ENCODE assay signal across 8 cellular contexts in genomic region chr14:34227834-34228662, GRCh38.
A peak's percentile ranks its signal among the peaks of the same experiment; 100 is the strongest.
DNase-seq lines count a peak whose midpoint lies in the region; ATAC-seq and TF ChIP-seq lines count a peak whose summit lies in the region.

No MANE protein-coding gene starts in this region.

- DNase-seq in DMS 273 (lab: John Stamatoyannopoulos, UW; ENCODE audit: unreplicated experiment) (peak; percentile 77), GM20000 (ENCODE audit: low spot score) (peak; percentile 76), HS-5 (ENCODE audit: low read depth) (peak; percentile 22), PC-3 (peak; percentile 81), fibroblast of the conjunctiva (ENCODE audit: low read depth) (peak; percentile 26), occipital lobe (lab: John Stamatoyannopoulos, UW) (peak; percentile 39), tibial artery (peak; percentile 54 to 66)
- peak; percentile 75 to 78 for DNase-seq in activated T-cell treated with anti-CD3 and anti-CD28 coated beads, Interleukin-2, amount 50 U/mL, for 48 hours

- H3K4me1 ChIP-seq in PC-3 (ENCODE audit: insufficient read depth, low read length) (peaks cover 14% of the 10 kb centered on the region), tibial artery (peaks cover 0 to 5% (median 4%) of the 10 kb centered on the region in 4 donors)

- no peak overlapping the region for H3K9ac ChIP-seq in PC-3 (ENCODE audit: low read length)

- CTCF ChIA-PET in PC-3 (lab: Charles Lee): interaction anchor here (0.5 to 1.2 kb wide), 3 partner anchors 73 to 378 kb away, joined by 3 to 4 read pairs (median 3); no protein-coding TSS in a partner anchor

- no peak overlapping the region for H3K27ac ChIP-seq in PC-3 (ENCODE audit: low read length)
- no peak overlapping the region for H3K27ac ChIP-seq in tibial artery

- TF ChIP-seq CTCF in GM20000 (IDR thresholded peaks at IDR 0.05; ENCODE audit: extremely low read depth, missing control alignments): peak; percentile 75
- peak; percentile 91 for TF ChIP-seq CTCF in PC-3 (conservative IDR thresholded peaks at IDR 0.05; ENCODE audit: low read depth, low read length)
- TF ChIP-seq CTCF in tibial artery (IDR thresholded peaks at IDR 0.05): peak; percentile 62 to 67

- intact Hi-C loops in PC-3 (cut with micrococcal nuclease): loop anchor here (1.0 to 5.0 kb wide), 5 partner anchors 73 to 1651 kb away; no protein-coding TSS in a partner anchor
- intact Hi-C loops in tibial artery (cut with DNase I; ENCODE audit: low total_unique reads): no loop called here

- peak overlapping the region; percentile 77 for H2AFZ ChIP-seq in PC-3 (ENCODE audit: low read length)

- H3K9me2 ChIP-seq in PC-3 (replicated peaks; ENCODE audit: low read length): no peaks in the 10 kb centered on the region

- no TSS peak for BruUV-seq in PC-3 (replicated peaks; lab: Mats Ljungman, UMichigan)

- H3K27me3 ChIP-seq in PC-3 (ENCODE audit: low read length) (no peaks in the 10 kb centered on the region), tibial artery (no peaks in the 10 kb centered on the region)

- peak; percentile 99 for ATAC-seq in PC-3

- peak overlapping the region; percentile 52 for H3K4me3 ChIP-seq in PC-3 (ENCODE audit: low read length)
- peak overlapping the region in 1 of 2 donors; percentile 19 for H3K4me3 ChIP-seq in tibial artery

- no peaks in the 10 kb centered on the region for H4K20me1 ChIP-seq in PC-3 (ENCODE audit: low read length)

- no peaks in the 10 kb centered on the region for H3K9me3 ChIP-seq in PC-3 (ENCODE audit: low read length)
- no peaks in the 10 kb centered on the region for H3K9me3 ChIP-seq in tibial artery

- no peaks in the 10 kb centered on the region for H3K79me2 ChIP-seq in PC-3 (ENCODE audit: low read length)

- no peaks in the 10 kb centered on the region for H3K36me3 ChIP-seq in PC-3 (ENCODE audit: low read depth, low read length)
- no peaks in the 10 kb centered on the region for H3K36me3 ChIP-seq in tibial artery

- POLR2A ChIA-PET in PC-3 (lab: Charles Lee; ENCODE audit: unreplicated experiment): no interaction called here

- peak overlapping the region; percentile 79 for H3K4me2 ChIP-seq in PC-3 (ENCODE audit: low read length)

- no peaks in the 10 kb centered on the region for H3F3A ChIP-seq in PC-3 (ENCODE audit: low read length, unreplicated experiment)

Comparison
In these comparisons a context has a peak if more than half of its experiments do, and no peak if none do; other contexts are left out.
1. DNase-seq: peak in every context shown above with its lines; median percentile 81 in PC-3; 77 in DMS 273; 76 in activated T-cell treated with anti-CD3 and anti-CD28 coated beads, Interleukin-2, amount 50 U/mL, for 48 hours; 76 in GM20000; 60 in tibial artery; 39 in occipital lobe; 26 in fibroblast of the conjunctiva; 22 in HS-5.